Comparison of ENCODE assay signal across 8 cellular contexts in the genomic region with DNA sequence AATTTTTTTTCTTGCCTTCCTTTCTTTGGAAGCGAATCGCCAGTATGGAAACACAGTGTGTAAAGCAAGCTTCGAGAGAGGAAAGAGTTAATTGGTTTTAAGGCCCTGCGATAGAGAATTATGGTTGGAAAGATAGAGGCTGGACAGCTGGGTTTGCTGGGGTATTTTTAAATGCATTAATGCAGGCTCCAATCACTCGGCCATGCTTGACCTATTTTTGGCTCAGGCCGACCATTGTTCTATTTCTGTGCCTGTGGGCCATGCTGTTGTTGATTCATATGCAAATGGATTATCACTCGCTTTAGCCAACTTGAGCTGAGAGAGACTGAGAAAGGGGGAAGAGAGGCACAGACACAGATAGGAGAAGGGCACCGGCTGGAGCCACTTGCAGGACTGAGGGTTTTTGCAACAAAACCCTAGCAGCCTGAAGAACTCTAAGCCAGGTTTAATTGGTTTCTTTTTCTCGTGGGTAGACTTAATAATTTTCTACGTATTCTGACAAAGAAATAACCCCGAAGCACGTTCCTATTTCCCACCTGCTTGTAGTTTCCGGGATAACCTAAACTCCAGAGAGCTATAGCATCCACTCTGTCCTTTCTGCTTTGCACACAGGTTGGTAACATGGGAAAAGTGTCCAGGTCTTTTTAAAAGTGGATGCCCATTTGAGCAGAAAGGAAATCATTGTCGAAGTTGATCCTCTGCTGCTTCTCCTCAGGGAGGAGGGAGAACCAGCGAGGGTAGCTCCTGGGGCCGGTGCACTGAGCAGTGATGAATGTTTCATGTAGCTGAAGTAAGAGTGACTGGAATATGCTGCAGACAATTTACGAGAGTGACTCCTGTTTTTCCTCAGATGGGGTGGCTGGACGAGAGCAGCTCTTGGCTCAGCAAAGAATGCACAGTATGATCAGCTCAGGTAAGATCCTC. TPM values are rescaled to one million over a fixed set of nuclear protein-coding genes. Genes with fewer than 3 reads are reported as not detected.
DNase-seq lines count a peak whose midpoint lies in the region; ATAC-seq, FAIRE-seq and TF ChIP-seq lines count a peak whose summit lies in the region.

HDAC9 (plus strand) TSS at position 338 of the 924 bp plus-strand sequence; CDS start at position 892, 554 bp downstream.

- ATAC-seq in GM19351 (IDR thresholded peaks at IDR 0.05; ENCODE audit: unreplicated experiment), result peak; percentile 83
- ATAC-seq in HG03354 (IDR thresholded peaks at IDR 0.05; ENCODE audit: poor library complexity, severe bottlenecking, unreplicated experiment), result peak; percentile 91

- no peaks in the 10 kb centered on the region for H3K9me3 ChIP-seq in CD8-positive, alpha-beta memory T cell (ENCODE audit: low read length)
- H3K9me3 ChIP-seq in iPS-20b (ENCODE audit: insufficient read depth, low read depth, low read length) (no peaks in the 10 kb centered on the region), sigmoid colon (no peaks in the 10 kb centered on the region)

- no peak for TF ChIP-seq EP300 in sigmoid colon (IDR thresholded peaks at IDR 0.05)

- H3K9ac ChIP-seq in iPS-20b (ENCODE audit: low read depth, low read length), result peak within 1 kb of the TSS; percentile 88

- no peak within 1 kb of the TSS for H3K4me3 ChIP-seq in CD8-positive, alpha-beta memory T cell (ENCODE audit: low read length)
- H3K4me3 ChIP-seq in brain microvascular endothelial cell (ENCODE audit: low read depth, low read length), result peak within 1 kb of the TSS; percentile 47
- peak within 1 kb of the TSS; percentile 80 for H3K4me3 ChIP-seq in iPS-20b (ENCODE audit: low read length)
- H3K4me3 ChIP-seq in sigmoid colon, result peak within 1 kb of the TSS in 3 of 4 donors; percentile 30 to 42 (median 41)

- TF ChIP-seq CTCF in brain microvascular endothelial cell (IDR thresholded peaks at IDR 0.05; ENCODE audit: low read depth, low read length, missing control alignments) (no peak), sigmoid colon (IDR thresholded peaks at IDR 0.05) (no peak)

- H3K4me1 Mint-ChIP-seq in CD8-positive, alpha-beta memory T cell, result peaks cover 19 to 28% (median 23%) of the 10 kb centered on the region in 3 donors

- no peak for TF ChIP-seq POLR2A in sigmoid colon (IDR thresholded peaks at IDR 0.05)

- no peaks in the 10 kb centered on the region for H3K4me1 ChIP-seq in CD8-positive, alpha-beta memory T cell (ENCODE audit: insufficient read depth, low read length)
- peaks cover 25% of the 10 kb centered on the region for H3K4me1 ChIP-seq in iPS-20b (ENCODE audit: insufficient read depth, low read length)
- H3K4me1 ChIP-seq in sigmoid colon, result peaks cover 0 to 24% (median 20%) of the 10 kb centered on the region in 4 donors

- peaks cover 0 to 2% (median 0%) of the 10 kb centered on the region in 5 donors for H3K9me3 Mint-ChIP-seq in CD8-positive, alpha-beta memory T cell

- in situ Hi-C loops in brain microvascular endothelial cell (cut with HindIII; ENCODE audit: low pct_ligation_motif_present, low sequenced_read_pairs), result no loop called here

- no peaks in the 10 kb centered on the region for H3K27me3 Mint-ChIP-seq in CD8-positive, alpha-beta memory T cell

- no peak within 1 kb of the TSS for H3K27ac ChIP-seq in CD8-positive, alpha-beta memory T cell (ENCODE audit: low read depth, low read length)
- H3K27ac ChIP-seq in brain microvascular endothelial cell, result peak within 1 kb of the TSS; percentile 54
- H3K27ac ChIP-seq in iPS-20b (ENCODE audit: low read length), result peak within 1 kb of the TSS; percentile 75
- H3K27ac ChIP-seq in sigmoid colon, result peak within 1 kb of the TSS; percentile 14 to 52 (median 24)

- peak within 1 kb of the TSS; percentile 44 to 84 (median 75) for H3K4me3 Mint-ChIP-seq in CD8-positive, alpha-beta memory T cell

- intact Hi-C loops in sigmoid colon (cut with DNase I), result no loop called here

- no peak for DNase-seq in CD8-positive, alpha-beta memory T cell
- DNase-seq in NCI-H748 (lab: John Stamatoyannopoulos, UW; ENCODE audit: unreplicated experiment) (peak; percentile 77), brain microvascular endothelial cell (peak; percentile 51), sigmoid colon (no peak), HTR-8/SVneo (ENCODE audit: insufficient read length, low spot score) (no peak)

- H3K36me3 Mint-ChIP-seq in CD8-positive, alpha-beta memory T cell, result no peaks in the 10 kb centered on the region

- POLR2A ChIA-PET in CD8-positive, alpha-beta memory T cell (lab: Charles Lee), result no interaction called here

- no peaks in the 10 kb centered on the region for H3K27me3 ChIP-seq in CD8-positive, alpha-beta memory T cell (ENCODE audit: insufficient read depth, low read length, poor library complexity, severe bottlenecking)
- H3K27me3 ChIP-seq in brain microvascular endothelial cell (replicated peaks), result no peaks in the 10 kb centered on the region
- no peaks in the 10 kb centered on the region for H3K27me3 ChIP-seq in iPS-20b (ENCODE audit: insufficient read depth, low read length)
- H3K27me3 ChIP-seq in sigmoid colon, result no peaks in the 10 kb centered on the region

- peak within 1 kb of the TSS in 5 of 8 donors; percentile 4 to 59 (median 14) for H3K27ac Mint-ChIP-seq in CD8-positive, alpha-beta memory T cell

- 23 to 67% methylated on average over 18 of the region's 18 CpGs for WGBS in sigmoid colon, 2 donors

- no peak for FAIRE-seq in HTR-8/SVneo (lab: Jason Lieb, UNC)

- CTCF ChIA-PET in CD8-positive, alpha-beta memory T cell (lab: Charles Lee), result no interaction called here

- H3K36me3 ChIP-seq in CD8-positive, alpha-beta memory T cell (ENCODE audit: insufficient read depth, low read length), result no peaks in the 10 kb centered on the region
- H3K36me3 ChIP-seq in brain microvascular endothelial cell (replicated peaks) (no peaks in the 10 kb centered on the region), iPS-20b (ENCODE audit: insufficient read depth, low read depth, low read length) (no peaks in the 10 kb centered on the region), sigmoid colon (no peaks in the 10 kb centered on the region)

RNA-seq across cellular contexts. Expression of gene HDAC9, which starts in this region (rescaled TPM):
- total RNA-seq in CD8-positive, alpha-beta memory T cell, result 1 to 10 TPM; 2.5 to 3.2 TPM
- 5.0 TPM for polyA plus RNA-seq in CD8-positive, alpha-beta memory T cell
- 10 to 100 TPM; 22.2 to 38.2 (median 33.5) TPM for total RNA-seq in sigmoid colon
- 1 to 10 TPM; 2.4 to 8.1 (median 5.5) TPM for polyA plus RNA-seq in sigmoid colon

Comparison
In these comparisons a context has a peak if more than half of its experiments do, and no peak if none do; other contexts are left out.
1. RNA of gene HDAC9 (total RNA-seq): 22.2 to 38.2 TPM in sigmoid colon; 2.5 to 3.2 TPM in CD8-positive, alpha-beta memory T cell; every median in the first group is over 4 times any median in the second.
2. DNase-seq: peak in NCI-H748 (single experiment) and brain microvascular endothelial cell (single experiment); none in CD8-positive, alpha-beta memory T cell (0 of 5), sigmoid colon (single experiment) and HTR-8/SVneo (single experiment).